In genomic region chrX:153168423-153168822, GRCh38 we compare ENCODE assay signal across 1 cellular context.
TF ChIP-seq lines count a peak whose summit lies in the region.

No MANE protein-coding gene starts in this region.

TF ChIP-seq in HEK293, 187 proteins besides CTCF, POLR2A, EP300 and RAD21 (continued from another document):
- TF ChIP-seq, protein P1, sequence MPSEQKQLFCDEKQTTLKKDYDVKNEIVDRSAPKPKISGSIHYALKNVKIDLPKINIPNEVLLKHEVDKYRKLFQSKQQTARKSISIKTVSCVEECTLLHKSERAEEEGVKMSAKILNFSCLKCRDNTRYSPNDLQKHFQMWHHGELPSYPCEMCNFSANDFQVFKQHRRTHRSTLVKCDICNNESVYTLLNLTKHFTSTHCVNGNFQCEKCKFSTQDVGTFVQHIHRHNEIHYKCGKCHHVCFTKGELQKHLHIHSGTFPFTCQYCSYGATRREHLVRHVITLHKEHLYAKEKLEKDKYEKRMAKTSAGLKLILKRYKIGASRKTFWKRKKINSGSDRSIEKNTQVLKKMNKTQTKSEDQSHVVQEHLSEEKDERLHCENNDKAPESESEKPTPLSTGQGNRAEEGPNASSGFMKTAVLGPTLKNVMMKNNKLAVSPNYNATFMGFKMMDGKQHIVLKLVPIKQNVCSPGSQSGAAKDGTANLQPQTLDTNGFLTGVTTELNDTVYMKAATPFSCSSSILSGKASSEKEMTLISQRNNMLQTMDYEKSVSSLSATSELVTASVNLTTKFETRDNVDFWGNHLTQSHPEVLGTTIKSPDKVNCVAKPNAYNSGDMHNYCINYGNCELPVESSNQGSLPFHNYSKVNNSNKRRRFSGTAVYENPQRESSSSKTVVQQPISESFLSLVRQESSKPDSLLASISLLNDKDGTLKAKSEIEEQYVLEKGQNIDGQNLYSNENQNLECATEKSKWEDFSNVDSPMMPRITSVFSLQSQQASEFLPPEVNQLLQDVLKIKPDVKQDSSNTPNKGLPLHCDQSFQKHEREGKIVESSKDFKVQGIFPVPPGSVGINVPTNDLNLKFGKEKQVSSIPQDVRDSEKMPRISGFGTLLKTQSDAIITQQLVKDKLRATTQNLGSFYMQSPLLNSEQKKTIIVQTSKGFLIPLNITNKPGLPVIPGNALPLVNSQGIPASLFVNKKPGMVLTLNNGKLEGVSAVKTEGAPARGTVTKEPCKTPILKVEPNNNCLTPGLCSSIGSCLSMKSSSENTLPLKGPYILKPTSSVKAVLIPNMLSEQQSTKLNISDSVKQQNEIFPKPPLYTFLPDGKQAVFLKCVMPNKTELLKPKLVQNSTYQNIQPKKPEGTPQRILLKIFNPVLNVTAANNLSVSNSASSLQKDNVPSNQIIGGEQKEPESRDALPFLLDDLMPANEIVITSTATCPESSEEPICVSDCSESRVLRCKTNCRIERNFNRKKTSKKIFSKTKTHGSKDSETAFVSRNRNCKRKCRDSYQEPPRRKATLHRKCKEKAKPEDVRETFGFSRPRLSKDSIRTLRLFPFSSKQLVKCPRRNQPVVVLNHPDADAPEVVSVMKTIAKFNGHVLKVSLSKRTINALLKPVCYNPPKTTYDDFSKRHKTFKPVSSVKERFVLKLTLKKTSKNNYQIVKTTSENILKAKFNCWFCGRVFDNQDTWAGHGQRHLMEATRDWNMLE (tag by site-specific recombination; conservative IDR thresholded peaks at IDR 0.05; ENCODE audit: low read depth), result peak; percentile 86
- peak; percentile 64 for TF ChIP-seq ZNF510 (tag by site-specific recombination; IDR thresholded peaks at IDR 0.05; ENCODE audit: insufficient replicate concordance)
- peak; percentile 39; the same call in 1 of the 2 replicates for TF ChIP-seq ZNF664 (tag by site-specific recombination; IDR thresholded peaks at IDR 0.05)
- TF ChIP-seq ZNF140 (tag by site-specific recombination; IDR thresholded peaks at IDR 0.05), result peak; percentile 49; the same call in 1 of the 2 replicates
- 0 out of 2 replicates have a peak, but pooled peaks have one; percentile 13 for TF ChIP-seq ZNF292 (tag by site-specific recombination; IDR thresholded peaks at IDR 0.05; ENCODE audit: borderline replicate concordance, low read depth)
